ENCODE assay signal across 8 cellular contexts in genomic region chr3:142963266-142964149, GRCh38. TPM values are rescaled to one million over a fixed set of nuclear protein-coding genes. Genes with fewer than 3 reads are reported as not detected.
DNase-seq lines count a peak whose midpoint lies in the region; ATAC-seq lines count a peak whose summit lies in the region.

TSS of gene PAQR9 (minus strand) at chr3:142963674. CDS start at chr3:142963336, 338 bp downstream.

- intact Hi-C loops in left cardiac atrium (cut with DNase I), result no loop called here
- intact Hi-C loops in sciatic nerve (cut with DNase I), result no loop called here

- no peaks in the 10 kb centered on the region for H3K36me3 ChIP-seq in HUES6 (ENCODE audit: control insufficient read depth, insufficient read depth, low read length)

- H3K27ac Mint-ChIP-seq in activated T-cell treated with anti-CD3 and anti-CD28 coated beads, Interleukin-2, amount 50 U/mL, for 24 hours, result no peak within 1 kb of the TSS

- H3K4me3 ChIP-seq in HUES6 (ENCODE audit: low read depth, low read length), result peak within 1 kb of the TSS; percentile 91

- peaks cover 7% of the 10 kb centered on the region; the same call in 1 of the 2 replicates for H3K4me1 ChIP-seq in HUES6 (ENCODE audit: control insufficient read depth, insufficient read depth, low read length)

- H3K4me3 Mint-ChIP-seq in activated T-cell treated with anti-CD3 and anti-CD28 coated beads, Interleukin-2, amount 50 U/mL, for 24 hours, result peak within 1 kb of the TSS; percentile 73

- H3K27me3 Mint-ChIP-seq in activated T-cell treated with anti-CD3 and anti-CD28 coated beads, Interleukin-2, amount 50 U/mL, for 24 hours, result peaks cover 67% of the 10 kb centered on the region

- DNase-seq in activated T-cell treated with anti-CD3 and anti-CD28 coated beads, Interleukin-2, amount 50 U/mL, for 24 hours, result peak; percentile 51
- DNase-seq in activated T-cell treated with anti-CD3 and anti-CD28 coated beads, Interleukin-2, amount 50 U/mL, for 1 hour, result no peak
- peak; percentile 34 for DNase-seq in activated naive CD4-positive, alpha-beta T cell treated with anti-CD3 and anti-CD28 coated beads, Interleukin-2, amount 50 U/mL, for 16 hours
- DNase-seq in left cardiac atrium, result peak; percentile 28
- DNase-seq in sciatic nerve (ENCODE audit: low spot score), result no peak
- DNase-seq in GM19240 (ENCODE audit: insufficient read length, low spot score), result no peak
- no peak for DNase-seq in COLO829 (ENCODE audit: low spot score)

- peaks cover 14% of the 10 kb centered on the region for H3K4me1 Mint-ChIP-seq in activated T-cell treated with anti-CD3 and anti-CD28 coated beads, Interleukin-2, amount 50 U/mL, for 24 hours (ENCODE audit: low read depth)

- no peaks in the 10 kb centered on the region for H3K36me3 Mint-ChIP-seq in activated T-cell treated with anti-CD3 and anti-CD28 coated beads, Interleukin-2, amount 50 U/mL, for 24 hours (ENCODE audit: low read depth)

- H3K27me3 ChIP-seq in HUES6 (ENCODE audit: control insufficient read depth, insufficient read depth, low read length), result peaks cover 39% of the 10 kb centered on the region

- no peak within 1 kb of the TSS for H3K27ac ChIP-seq in HUES6 (ENCODE audit: low read depth, low read length)

- peak within 1 kb of the TSS; percentile 51 for H3K9ac ChIP-seq in HUES6 (ENCODE audit: low read length)

- ATAC-seq in left cardiac atrium (peak; percentile 67 to 71), sciatic nerve (peak; percentile 17)

- H3K9me3 ChIP-seq in HUES6 (ENCODE audit: control insufficient read depth, insufficient read depth, low read depth, low read length), result no peaks in the 10 kb centered on the region

- H3K9me3 Mint-ChIP-seq in activated T-cell treated with anti-CD3 and anti-CD28 coated beads, Interleukin-2, amount 50 U/mL, for 24 hours, result no peaks in the 10 kb centered on the region

RNA-seq across cellular contexts. Expression of gene PAQR9, which starts in this region (rescaled TPM):
- total RNA-seq in left cardiac atrium (1 to 10 TPM; 9.0 to 9.5 TPM), sciatic nerve (0.13 TPM)

Comparison
In these comparisons a context has a peak if more than half of its experiments do, and no peak if none do; other contexts are left out.
1. DNase-seq: peak in activated T-cell treated with anti-CD3 and anti-CD28 coated beads, Interleukin-2, amount 50 U/mL, for 24 hours (single experiment), activated naive CD4-positive, alpha-beta T cell treated with anti-CD3 and anti-CD28 coated beads, Interleukin-2, amount 50 U/mL, for 16 hours (single experiment) and left cardiac atrium (single experiment); none in activated T-cell treated with anti-CD3 and anti-CD28 coated beads, Interleukin-2, amount 50 U/mL, for 1 hour (single experiment), sciatic nerve (single experiment), GM19240 (single experiment) and COLO829 (single experiment).
2. Peak in ATAC-seq in sciatic nerve; RNA of the gene not detected or under 1 TPM.